Comparison of ENCODE assay signal across 18 cellular contexts in genomic region chr4:101724093-101724492, GRCh38.
DNase-seq lines count a peak whose midpoint lies in the region; ATAC-seq lines count a peak whose summit lies in the region.
"Had no signal": no experiment of that assay in that cellular context is flagged by ENCODE, and none has a peak within 500 bp of the region (broad histone marks: within the 10 kb centered on the region; RNA-seq: fewer than 3 reads in every experiment).

No MANE protein-coding gene starts in this region.

- H3K9me3 ChIP-seq in T-helper 17 cell (ENCODE audit: control insufficient read depth, low read length, poor library complexity, severe bottlenecking), result no peaks in the 10 kb centered on the region
- H3K9me3 ChIP-seq: neutrophil had no signal

- H3K27me3 Mint-ChIP-seq in activated naive CD4-positive, alpha-beta T cell treated with anti-CD3 and anti-CD28 coated beads for 36 hours (ENCODE audit: low read depth), result no peaks in the 10 kb centered on the region
- peaks cover 10% of the 10 kb centered on the region for H3K27me3 Mint-ChIP-seq in T-helper 17 cell
- no peaks in the 10 kb centered on the region for H3K27me3 Mint-ChIP-seq in stimulated activated memory B cell treated with anti-CD40 and anti-IgM and Interleukin-4, amounts not matched to agents 10 μg/mL and 1 μg/mL and 100 μg/mL, for 72 hours
- no peaks in the 10 kb centered on the region for H3K27me3 Mint-ChIP-seq in T-helper 2 cell treated with Interferon-gamma antibody and Interleukin-4, amounts not matched to agents 5 μg/mL and 100 μg/mL, for 36 hours (ENCODE audit: low read depth)
- H3K27me3 Mint-ChIP-seq: activated CD4-positive, alpha-beta T cell treated with anti-CD3 and anti-CD28 coated beads, Interleukin-2, amount 10 ng/mL, durations not matched to agents 24 days and 14 days had no signal

- DNase-seq in activated naive CD4-positive, alpha-beta T cell treated with anti-CD3 and anti-CD28 coated beads for 36 hours, result peak; percentile 18
- DNase-seq in activated naive CD4-positive, alpha-beta T cell (lab: John Stamatoyannopoulos, UW), result no peak
- DNase-seq in T-helper 17 cell (no peak), NCI-H187 (lab: John Stamatoyannopoulos, UW) (no peak)
- DNase-seq in T-helper 2 cell treated with Interferon-gamma antibody and Interleukin-4, amounts not matched to agents 5 μg/mL and 100 μg/mL, for 36 hours (ENCODE audit: low spot score), result no peak
- DNase-seq: activated CD4-positive, alpha-beta T cell treated with anti-CD3 and anti-CD28 coated beads, Interleukin-2, amount 10 ng/mL, durations not matched to agents 24 days and 14 days; DMS79 treated with DMSO at 0.1 percent for 48 hours; immature natural killer cell; KG1; mesenchymal stem cell; NCI-H1105 treated with DMSO at 0.1 percent for 48 hours; stimulated activated naive CD4-positive, alpha-beta T cell treated with Interleukin-2 at 50 U/mL for 16 hours had no signal

- no peak overlapping the region for H3K4me3 Mint-ChIP-seq in activated naive CD4-positive, alpha-beta T cell treated with anti-CD3 and anti-CD28 coated beads for 36 hours
- peak overlapping the region; percentile 12 for H3K4me3 Mint-ChIP-seq in T-helper 17 cell
- H3K4me3 Mint-ChIP-seq in stimulated activated memory B cell treated with anti-CD40 and anti-IgM and Interleukin-4, amounts not matched to agents 10 μg/mL and 1 μg/mL and 100 μg/mL, for 72 hours, result peak overlapping the region; percentile 56
- H3K4me3 Mint-ChIP-seq in T-helper 2 cell treated with Interferon-gamma antibody and Interleukin-4, amounts not matched to agents 5 μg/mL and 100 μg/mL, for 36 hours, result no peak overlapping the region
- H3K4me3 Mint-ChIP-seq: activated CD4-positive, alpha-beta T cell treated with anti-CD3 and anti-CD28 coated beads, Interleukin-2, amount 10 ng/mL, durations not matched to agents 24 days and 14 days; immature natural killer cell had no signal

- intact Hi-C loops in activated naive CD4-positive, alpha-beta T cell treated with anti-CD3 and anti-CD28 coated beads for 36 hours (cut with micrococcal nuclease), result loop anchor here (5.0 kb wide), 1 partner anchor 307 kb away; no protein-coding TSS in a partner anchor

- CTCF ChIA-PET in activated naive CD4-positive, alpha-beta T cell treated with anti-CD3 and anti-CD28 coated beads for 36 hours (lab: Charles Lee), result no interaction called here

- H3K4me1 Mint-ChIP-seq in activated naive CD4-positive, alpha-beta T cell treated with anti-CD3 and anti-CD28 coated beads for 36 hours (ENCODE audit: low read depth), result peaks cover 6% of the 10 kb centered on the region
- H3K4me1 Mint-ChIP-seq in T-helper 17 cell, result peaks cover 3% of the 10 kb centered on the region
- peaks cover 18% of the 10 kb centered on the region for H3K4me1 Mint-ChIP-seq in stimulated activated memory B cell treated with anti-CD40 and anti-IgM and Interleukin-4, amounts not matched to agents 10 μg/mL and 1 μg/mL and 100 μg/mL, for 72 hours
- H3K4me1 Mint-ChIP-seq in T-helper 2 cell treated with Interferon-gamma antibody and Interleukin-4, amounts not matched to agents 5 μg/mL and 100 μg/mL, for 36 hours (ENCODE audit: low read depth), result no peaks in the 10 kb centered on the region

- H3K36me3 Mint-ChIP-seq in activated naive CD4-positive, alpha-beta T cell treated with anti-CD3 and anti-CD28 coated beads for 36 hours (ENCODE audit: low read depth), result no peaks in the 10 kb centered on the region
- H3K36me3 Mint-ChIP-seq in T-helper 17 cell (ENCODE audit: low read depth), result no peaks in the 10 kb centered on the region
- no peaks in the 10 kb centered on the region for H3K36me3 Mint-ChIP-seq in stimulated activated memory B cell treated with anti-CD40 and anti-IgM and Interleukin-4, amounts not matched to agents 10 μg/mL and 1 μg/mL and 100 μg/mL, for 72 hours
- H3K36me3 Mint-ChIP-seq in T-helper 2 cell treated with Interferon-gamma antibody and Interleukin-4, amounts not matched to agents 5 μg/mL and 100 μg/mL, for 36 hours (ENCODE audit: low read depth), result no peaks in the 10 kb centered on the region
- H3K36me3 Mint-ChIP-seq: immature natural killer cell had no signal

- no peak overlapping the region for H3K27ac Mint-ChIP-seq in activated naive CD4-positive, alpha-beta T cell treated with anti-CD3 and anti-CD28 coated beads for 36 hours
- no peak overlapping the region for H3K27ac Mint-ChIP-seq in T-helper 17 cell
- peak overlapping the region; percentile 74 for H3K27ac Mint-ChIP-seq in stimulated activated memory B cell treated with anti-CD40 and anti-IgM and Interleukin-4, amounts not matched to agents 10 μg/mL and 1 μg/mL and 100 μg/mL, for 72 hours
- no peak overlapping the region for H3K27ac Mint-ChIP-seq in T-helper 2 cell treated with Interferon-gamma antibody and Interleukin-4, amounts not matched to agents 5 μg/mL and 100 μg/mL, for 36 hours
- H3K27ac Mint-ChIP-seq: activated CD4-positive, alpha-beta T cell treated with anti-CD3 and anti-CD28 coated beads, Interleukin-2, amount 10 ng/mL, durations not matched to agents 24 days and 14 days; activated T-helper 2 cell treated with anti-CD3 and anti-CD28 coated beads, Interferon-gamma antibody, Interleukin-2, Interleukin-4, amounts not matched to agents 10 μg/mL and 5 μg/mL and 100 μg/mL, durations not matched to agents 14 hours and 24 hours and 36 hours; immature natural killer cell had no signal

- ATAC-seq in HG02973 (IDR thresholded peaks at IDR 0.05; ENCODE audit: unreplicated experiment) (peak; percentile 48), T-helper 17 cell (no peak), GM21529 (IDR thresholded peaks at IDR 0.05; ENCODE audit: unreplicated experiment) (no peak)
- peak; percentile 61 for ATAC-seq in stimulated activated memory B cell treated with anti-CD40 and anti-IgM and Interleukin-4, amounts not matched to agents 10 μg/mL and 1 μg/mL and 100 μg/mL, for 72 hours
- ATAC-seq: Right ventricle myocardium inferior had no signal

- H3K9me3 Mint-ChIP-seq in activated naive CD4-positive, alpha-beta T cell treated with anti-CD3 and anti-CD28 coated beads for 36 hours, result no peaks in the 10 kb centered on the region
- peaks cover 3% of the 10 kb centered on the region for H3K9me3 Mint-ChIP-seq in stimulated activated memory B cell treated with anti-CD40 and anti-IgM and Interleukin-4, amounts not matched to agents 10 μg/mL and 1 μg/mL and 100 μg/mL, for 72 hours
- H3K9me3 Mint-ChIP-seq in T-helper 2 cell treated with Interferon-gamma antibody and Interleukin-4, amounts not matched to agents 5 μg/mL and 100 μg/mL, for 36 hours, result no peaks in the 10 kb centered on the region
- H3K9me3 Mint-ChIP-seq: activated CD4-positive, alpha-beta T cell treated with anti-CD3 and anti-CD28 coated beads, Interleukin-2, amount 10 ng/mL, durations not matched to agents 24 days and 14 days; activated T-helper 2 cell treated with anti-CD3 and anti-CD28 coated beads, Interferon-gamma antibody, Interleukin-2, Interleukin-4, amounts not matched to agents 10 μg/mL and 5 μg/mL and 100 μg/mL, durations not matched to agents 14 hours and 24 hours and 36 hours; immature natural killer cell had no signal

Comparison
In these comparisons a context has a peak if more than half of its experiments do, and no peak if none do; other contexts are left out.
1. H3K4me3 Mint-ChIP-seq: peak in T-helper 17 cell (single experiment) and stimulated activated memory B cell treated with anti-CD40 and anti-IgM and Interleukin-4, amounts not matched to agents 10 μg/mL and 1 μg/mL and 100 μg/mL, for 72 hours (single experiment); none in activated naive CD4-positive, alpha-beta T cell treated with anti-CD3 and anti-CD28 coated beads for 36 hours (single experiment) and T-helper 2 cell treated with Interferon-gamma antibody and Interleukin-4, amounts not matched to agents 5 μg/mL and 100 μg/mL, for 36 hours (single experiment).
2. ATAC-seq: peak in HG02973 (single experiment) and stimulated activated memory B cell treated with anti-CD40 and anti-IgM and Interleukin-4, amounts not matched to agents 10 μg/mL and 1 μg/mL and 100 μg/mL, for 72 hours (single experiment); none in T-helper 17 cell (single experiment) and GM21529 (single experiment).